In genomic region chr7:43612599-43613589, GRCh38 we compare ENCODE assay signal across 9 cellular contexts. TPM values are rescaled to one million over a fixed set of nuclear protein-coding genes. Genes with fewer than 3 reads are reported as not detected.
DNase-seq lines count a peak whose midpoint lies in the region; ATAC-seq and TF ChIP-seq lines count a peak whose summit lies in the region.
"Had no signal": no experiment of that assay in that cellular context is flagged by ENCODE, and none has a peak within 500 bp of the region (broad histone marks: within the 10 kb centered on the region; RNA-seq: fewer than 3 reads in every experiment).

No MANE protein-coding gene starts in this region.

- DNase-seq in AG04450 (ENCODE audit: low read depth, low spot score) (peak; percentile 7), fibroblast of the aortic adventitia (ENCODE audit: low read depth) (peak; percentile 81), DMS 273 treated with DMSO at 0.1 percent for 48 hours (lab: John Stamatoyannopoulos, UW) (no peak), WERI-Rb-1 (no peak), SKM-1 (lab: John Stamatoyannopoulos, UW; ENCODE audit: unreplicated experiment) (no peak), glomerular visceral epithelial cell (ENCODE audit: extremely low spot score) (no peak)
- DNase-seq: PC-9 had no signal

- peak overlapping the region; percentile 9 to 76 (median 54) for H3K27ac Mint-ChIP-seq in IgD-negative memory B cell

- peaks cover 9% of the 10 kb centered on the region for H3K36me3 Mint-ChIP-seq in IgD-negative memory B cell

- H3K9me3 ChIP-seq in AG04450 (ENCODE audit: control insufficient read depth, insufficient read depth, low read length) (no peaks in the 10 kb centered on the region), WERI-Rb-1 (ENCODE audit: severe bottlenecking) (no peaks in the 10 kb centered on the region)

- peak overlapping the region in 2 of 4 donors; percentile 44 to 64 for H3K4me3 Mint-ChIP-seq in IgD-negative memory B cell

- no peaks in the 10 kb centered on the region for H3K9me3 Mint-ChIP-seq in IgD-negative memory B cell

- CTCF ChIA-PET in AG04450 (lab: Charles Lee): interaction anchor here (0.7 to 2.5 kb wide), 4 partner anchors 10 to 88 kb away, joined by 3 to 8 read pairs (median 6); partner anchors contain the start of gene STK17A

- peaks cover 40 to 49% (median 44%) of the 10 kb centered on the region in 3 donors for H3K4me1 Mint-ChIP-seq in IgD-negative memory B cell

- no peaks in the 10 kb centered on the region for H3K27me3 Mint-ChIP-seq in IgD-negative memory B cell

- H3K36me3 ChIP-seq in WERI-Rb-1: no peaks in the 10 kb centered on the region

- peak; percentile 87 for ATAC-seq in GM19351 (IDR thresholded peaks at IDR 0.05; ENCODE audit: unreplicated experiment)

- TF ChIP-seq CTCF in AG04450 (IDR thresholded peaks at IDR 0.05; ENCODE audit: low read depth, low read length) (no peak), fibroblast of the aortic adventitia (IDR thresholded peaks at IDR 0.05; ENCODE audit: insufficient read depth, low read length) (no peak), WERI-Rb-1 (IDR thresholded peaks at IDR 0.05; ENCODE audit: low read depth, low read length) (no peak)

- H3K4me3 ChIP-seq in AG04450 (ENCODE audit: low read depth, low read length) (no peak overlapping the region), fibroblast of the aortic adventitia (ENCODE audit: low read depth, low read length) (no peak overlapping the region), WERI-Rb-1 (ENCODE audit: low read depth, low read length) (no peak overlapping the region)
- H3K4me3 ChIP-seq: PC-9 had no signal

- H3K27me3 ChIP-seq in AG04450 (ENCODE audit: control insufficient read depth, insufficient read depth, low read length): no peaks in the 10 kb centered on the region
- no peaks in the 10 kb centered on the region for H3K27me3 ChIP-seq in WERI-Rb-1 (ENCODE audit: insufficient read depth, low read depth, severe bottlenecking)

- H3K27ac ChIP-seq in AG04450 (ENCODE audit: low read depth, low read length) (no peak overlapping the region), WERI-Rb-1 (no peak overlapping the region)
- H3K27ac ChIP-seq: PC-9 had no signal

- POLR2A ChIA-PET in AG04450 (lab: Yijun Ruan, JAX): interaction anchor here (0.6 kb wide), 1 partner anchor 37 kb away, joined by 9 read pairs; no protein-coding TSS in a partner anchor

RNA-seq across cellular contexts. Expression of gene STK17A, which starts 30.0 kb away (rescaled TPM):
- polyA plus RNA-seq in AG04450 (2011; rRNA removed) (29.5 and 39.7 TPM in 2 replicates), IgD-negative memory B cell (175 TPM)
- 9.3 and 15.2 TPM in 2 replicates for polyA minus RNA-seq in AG04450 (2011; rRNA and poly(A)+ RNA removed)
- total RNA-seq in fibroblast of the aortic adventitia (ENCODE audit: low replicate concordance): 26.7 and 96.8 TPM in 2 replicates

Comparison
In these comparisons a context has a peak if more than half of its experiments do, and no peak if none do; other contexts are left out.
1. DNase-seq: peak in AG04450 (single experiment) and fibroblast of the aortic adventitia (single experiment); none in DMS 273 treated with DMSO at 0.1 percent for 48 hours (single experiment), WERI-Rb-1 (single experiment), SKM-1 (single experiment) and glomerular visceral epithelial cell (single experiment).